Comparison of ENCODE assay signal across 16 cellular contexts in the genomic region with DNA sequence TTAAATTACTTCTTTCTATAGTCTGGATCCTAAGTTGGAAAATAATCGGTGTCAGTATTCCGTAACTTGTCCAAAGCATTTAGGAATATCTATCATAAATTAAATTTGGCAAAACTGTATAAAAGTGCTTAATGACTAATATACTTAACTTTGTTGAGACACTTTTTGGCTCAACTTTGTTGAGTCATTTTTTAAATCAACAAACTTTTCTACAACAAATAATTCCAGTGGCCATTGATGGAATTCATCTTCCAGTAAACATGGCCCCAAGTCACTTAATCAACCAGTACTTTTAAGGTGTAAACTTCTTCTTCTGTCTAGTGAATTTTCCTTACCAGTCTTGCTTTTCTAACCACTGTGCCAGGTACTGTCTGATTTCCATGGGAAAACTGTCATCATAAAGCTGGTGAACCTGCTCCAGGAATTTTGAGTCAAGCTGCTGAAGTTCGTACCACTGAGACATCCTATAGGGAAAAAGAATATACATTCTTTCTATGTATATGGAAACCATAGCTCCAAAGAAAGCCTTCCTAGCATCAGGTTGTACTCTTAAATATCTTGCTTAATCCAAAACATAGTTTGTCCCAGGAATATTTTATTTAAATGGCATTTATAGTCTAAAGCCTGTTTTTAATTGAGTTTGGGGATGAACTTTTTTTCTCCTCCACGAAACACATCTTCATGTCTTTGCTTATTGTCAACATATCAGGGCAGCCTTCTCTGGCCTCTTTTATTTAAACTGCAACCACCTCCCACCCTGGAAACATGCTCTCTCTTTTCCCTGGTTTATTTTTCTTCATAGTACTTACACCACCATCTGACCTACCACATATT. TPM values are rescaled to one million over a fixed set of nuclear protein-coding genes. Genes with fewer than 3 reads are reported as not detected.
DNase-seq lines count a peak whose midpoint lies in the region; ATAC-seq, FAIRE-seq and TF ChIP-seq lines count a peak whose summit lies in the region.
"Had no signal": no experiment of that assay in that cellular context is flagged by ENCODE, and none has a peak within 500 bp of the region (broad histone marks: within the 10 kb centered on the region; RNA-seq: fewer than 3 reads in every experiment).

No MANE protein-coding gene starts in this region.

- peak overlapping the region; percentile 59 for H3K27ac Mint-ChIP-seq in activated CD8-positive, alpha-beta memory T cell treated with anti-CD3 and anti-CD28 coated beads, Interleukin-2, amount 10 ng/mL, durations not matched to agents 7 days and 5 days
- H3K27ac Mint-ChIP-seq in activated naive CD8-positive, alpha-beta T cell treated with anti-CD3 and anti-CD28 coated beads, Interleukin-2, amount 50 U/mL, for 24 hours, result peak overlapping the region; percentile 51
- H3K27ac Mint-ChIP-seq in natural killer cell, result peak overlapping the region; percentile 32 to 54
- H3K27ac Mint-ChIP-seq: dendritic cell treated with granulocyte-macrophage colony-stimulating factor and Interleukin-4, amounts not matched to agents 40 ng/mL and 50 ng/mL, for 4 days had no signal

- no peak for DNase-seq in activated CD8-positive, alpha-beta memory T cell treated with anti-CD3 and anti-CD28 coated beads, Interleukin-2, amount 10 ng/mL, durations not matched to agents 7 days and 5 days
- no peak for DNase-seq in activated CD8-positive, alpha-beta memory T cell treated with anti-CD3 and anti-CD28 coated beads for 24 hours
- DNase-seq in HCEC 1CT, result peak; percentile 65
- DNase-seq in activated naive CD8-positive, alpha-beta T cell treated with anti-CD3 and anti-CD28 coated beads, Interleukin-2, amount 50 U/mL, for 24 hours, result no peak
- no peak for DNase-seq in natural killer cell
- no peak for DNase-seq in NCI-H748 (lab: John Stamatoyannopoulos, UW; ENCODE audit: unreplicated experiment)
- DNase-seq in sciatic nerve (ENCODE audit: low spot score), result no peak
- no peak for DNase-seq in RCC 7860 (ENCODE audit: low spot score)
- DNase-seq: activated CD8-positive, alpha-beta memory T cell treated with anti-CD3 and anti-CD28 coated beads, Interleukin-2, amount 50 U/mL, for 4 hours; aorta; hippocampal formation; NCI-H146; NCI-H446; SHP77 treated with DMSO at 0.1 percent for 48 hours; stimulated activated CD8-positive, alpha-beta memory T cell treated with anti-CD3 and anti-CD28 coated beads, Interleukin-4, amount 100 ng/mL, for 48 hours had no signal

- intact Hi-C loops in natural killer cell (cut with micrococcal nuclease), result no loop called here
- intact Hi-C loops in sciatic nerve (cut with DNase I), result no loop called here

- peaks cover 7% of the 10 kb centered on the region for H3K9me3 Mint-ChIP-seq in activated CD8-positive, alpha-beta memory T cell treated with anti-CD3 and anti-CD28 coated beads, Interleukin-2, amount 10 ng/mL, durations not matched to agents 7 days and 5 days (ENCODE audit: low read depth)
- H3K9me3 Mint-ChIP-seq in activated naive CD8-positive, alpha-beta T cell treated with anti-CD3 and anti-CD28 coated beads, Interleukin-2, amount 50 U/mL, for 24 hours, result peaks cover 10% of the 10 kb centered on the region
- no peaks in the 10 kb centered on the region for H3K9me3 Mint-ChIP-seq in natural killer cell

- no peak for ATAC-seq in activated CD8-positive, alpha-beta memory T cell treated with anti-CD3 and anti-CD28 coated beads, Interleukin-2, amount 10 ng/mL, durations not matched to agents 7 days and 5 days
- no peak for ATAC-seq in activated naive CD8-positive, alpha-beta T cell treated with anti-CD3 and anti-CD28 coated beads, Interleukin-2, amount 50 U/mL, for 24 hours
- ATAC-seq in natural killer cell (no peak), sciatic nerve (no peak)

- no peak for TF ChIP-seq CTCF in natural killer cell (IDR thresholded peaks at IDR 0.05)

- H3K4me1 Mint-ChIP-seq in activated CD8-positive, alpha-beta memory T cell treated with anti-CD3 and anti-CD28 coated beads, Interleukin-2, amount 10 ng/mL, durations not matched to agents 7 days and 5 days, result peaks cover 54% of the 10 kb centered on the region
- peaks cover 54% of the 10 kb centered on the region for H3K4me1 Mint-ChIP-seq in activated naive CD8-positive, alpha-beta T cell treated with anti-CD3 and anti-CD28 coated beads, Interleukin-2, amount 50 U/mL, for 24 hours
- H3K4me1 Mint-ChIP-seq in natural killer cell, result peaks cover 18 to 22% of the 10 kb centered on the region in 2 donors

- H3K27me3 Mint-ChIP-seq in activated CD8-positive, alpha-beta memory T cell treated with anti-CD3 and anti-CD28 coated beads, Interleukin-2, amount 10 ng/mL, durations not matched to agents 7 days and 5 days, result no peaks in the 10 kb centered on the region
- H3K27me3 Mint-ChIP-seq in activated naive CD8-positive, alpha-beta T cell treated with anti-CD3 and anti-CD28 coated beads, Interleukin-2, amount 50 U/mL, for 24 hours, result no peaks in the 10 kb centered on the region
- no peaks in the 10 kb centered on the region for H3K27me3 Mint-ChIP-seq in natural killer cell (ENCODE audit: low read depth in 2 of 2)
- H3K27me3 Mint-ChIP-seq: dendritic cell treated with granulocyte-macrophage colony-stimulating factor and Interleukin-4, amounts not matched to agents 40 ng/mL and 50 ng/mL, for 4 days had no signal

- FAIRE-seq in RCC 7860 (lab: Jason Lieb, UNC), result no peak

- H3K36me3 Mint-ChIP-seq in activated CD8-positive, alpha-beta memory T cell treated with anti-CD3 and anti-CD28 coated beads, Interleukin-2, amount 10 ng/mL, durations not matched to agents 7 days and 5 days, result peaks cover 55% of the 10 kb centered on the region
- peaks cover 64% of the 10 kb centered on the region for H3K36me3 Mint-ChIP-seq in activated naive CD8-positive, alpha-beta T cell treated with anti-CD3 and anti-CD28 coated beads, Interleukin-2, amount 50 U/mL, for 24 hours (ENCODE audit: low read depth)
- H3K36me3 Mint-ChIP-seq in natural killer cell, result peaks cover 24% of the 10 kb centered on the region

- peak overlapping the region; percentile 64 for H3K4me3 Mint-ChIP-seq in activated CD8-positive, alpha-beta memory T cell treated with anti-CD3 and anti-CD28 coated beads, Interleukin-2, amount 10 ng/mL, durations not matched to agents 7 days and 5 days
- peak overlapping the region; percentile 60 for H3K4me3 Mint-ChIP-seq in activated naive CD8-positive, alpha-beta T cell treated with anti-CD3 and anti-CD28 coated beads, Interleukin-2, amount 50 U/mL, for 24 hours
- H3K4me3 Mint-ChIP-seq in natural killer cell, result no peak overlapping the region
- H3K4me3 Mint-ChIP-seq: dendritic cell treated with granulocyte-macrophage colony-stimulating factor and Interleukin-4, amounts not matched to agents 40 ng/mL and 50 ng/mL, for 4 days had no signal

- CTCF ChIA-PET in activated CD8-positive, alpha-beta memory T cell treated with anti-CD3 and anti-CD28 coated beads, Interleukin-2, amount 10 ng/mL, durations not matched to agents 7 days and 5 days (lab: Charles Lee), result no interaction called here

RNA-seq across cellular contexts. Expression of gene STAT1, which starts 4.2 kb away (rescaled TPM):
- total RNA-seq in activated CD8-positive, alpha-beta memory T cell treated with anti-CD3 and anti-CD28 coated beads, Interleukin-2, amount 10 ng/mL, durations not matched to agents 7 days and 5 days, result 100 to 1,000 TPM; 385 to 515 TPM
- total RNA-seq in natural killer cell (10 to 100 TPM; 49.1 to 91.6 (median 86.2) TPM), sciatic nerve (54.5 TPM)
